Comparison of ENCODE assay signal across 16 cellular contexts in the genomic region with DNA sequence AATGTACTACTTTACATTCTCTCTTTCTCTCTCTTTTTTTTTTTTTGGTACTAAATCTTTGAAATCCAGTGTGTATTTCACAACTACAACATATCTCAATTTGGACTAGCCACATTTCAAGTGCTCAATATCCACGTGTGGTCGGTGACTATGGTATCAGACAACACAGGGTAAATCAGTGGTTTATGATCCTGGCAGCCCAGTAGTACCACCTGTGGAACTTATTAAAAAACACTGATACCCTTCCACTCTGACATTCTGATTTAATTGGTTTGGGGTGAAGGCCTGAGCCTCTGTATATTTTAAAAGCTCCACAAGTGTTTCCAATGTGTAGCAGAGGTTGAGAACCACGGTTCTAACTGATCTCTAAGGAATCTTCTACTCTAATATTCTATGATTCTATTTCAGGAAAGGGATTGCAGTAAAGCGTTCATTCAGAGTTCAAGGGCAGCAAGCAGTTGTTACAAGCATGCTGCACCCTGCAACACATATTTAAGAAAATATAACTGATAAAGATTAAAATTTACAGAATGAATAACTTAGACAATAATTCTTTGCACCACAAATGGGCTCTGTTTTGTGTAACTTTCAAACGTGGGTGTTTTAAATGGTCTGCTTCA. TPM values are rescaled to one million over a fixed set of nuclear protein-coding genes. Genes with fewer than 3 reads are reported as not detected.
DNase-seq lines count a peak whose midpoint lies in the region; ATAC-seq and TF ChIP-seq lines count a peak whose summit lies in the region.
"Had no signal": no experiment of that assay in that cellular context is flagged by ENCODE, and none has a peak within 500 bp of the region (broad histone marks: within the 10 kb centered on the region; RNA-seq: fewer than 3 reads in every experiment).

No MANE protein-coding gene starts in this region.

- H3K9me3 ChIP-seq in heart left ventricle (no peaks in the 10 kb centered on the region), mesenchymal stem cell (ENCODE audit: control insufficient read depth, low read length) (no peaks in the 10 kb centered on the region), gastrocnemius medialis (no peaks in the 10 kb centered on the region), BE2C (no peaks in the 10 kb centered on the region)
- H3K9me3 ChIP-seq: BLaER1 treated with 17β-estradiol and CSF1 and Interleukin-3, amounts not matched to agents 10 nM and 100 nM had no signal

- no peak for TF ChIP-seq POLR2A in heart left ventricle (IDR thresholded peaks at IDR 0.05)
- TF ChIP-seq POLR2A in gastrocnemius medialis (IDR thresholded peaks at IDR 0.05) = no peak

- H2BK5ac ChIP-seq in mesenchymal stem cell (ENCODE audit: low read depth, low read length, poor library complexity, severe bottlenecking) = no peak overlapping the region

- ATAC-seq in heart left ventricle = peak in 3 of 4 donors; percentile 45 to 63 (median 54)
- ATAC-seq in gastrocnemius medialis = peak; percentile 7 to 53
- ATAC-seq in GM19324 (IDR thresholded peaks at IDR 0.05; ENCODE audit: low FRiP score, unreplicated experiment) = no peak
- ATAC-seq in HG02798 (IDR thresholded peaks at IDR 0.05; ENCODE audit: poor library complexity, unreplicated experiment) = no peak

- H3K14ac ChIP-seq in mesenchymal stem cell (ENCODE audit: low read length in 2 of 2) = no peak overlapping the region

- H2BK15ac ChIP-seq in mesenchymal stem cell (ENCODE audit: low read depth, poor library complexity, severe bottlenecking) = no peak overlapping the region

- no peak for TF ChIP-seq CTCF in heart left ventricle (IDR thresholded peaks at IDR 0.05)
- TF ChIP-seq CTCF in gastrocnemius medialis (IDR thresholded peaks at IDR 0.05 in 4 of 5, conservative IDR thresholded peaks at IDR 0.05 in 1 of 5) = no peak
- TF ChIP-seq CTCF in BE2C (IDR thresholded peaks at IDR 0.05; ENCODE audit: low read depth, low read length) = no peak

- H2BK12ac ChIP-seq in mesenchymal stem cell (ENCODE audit: low read length in 2 of 2) = no peak overlapping the region

- H4K8ac ChIP-seq in mesenchymal stem cell (ENCODE audit: low read length) = no peak overlapping the region

- peaks cover 15% of the 10 kb centered on the region for H3K79me1 ChIP-seq in mesenchymal stem cell (replicated peaks; ENCODE audit: low read length, poor library complexity, severe bottlenecking)

- H3K18ac ChIP-seq in mesenchymal stem cell (ENCODE audit: low read depth in 1 of 2, low read length in 2 of 2) = no peak overlapping the region

- no peak overlapping the region for H2AK5ac ChIP-seq in mesenchymal stem cell (ENCODE audit: low read length, severe bottlenecking)

- H3K23ac ChIP-seq in mesenchymal stem cell (ENCODE audit: low read length in 2 of 2) = no peak overlapping the region

- H3K4me2 ChIP-seq in mesenchymal stem cell (ENCODE audit: low read length, poor library complexity, severe bottlenecking) = no peak overlapping the region
- H3K4me2 ChIP-seq: BLaER1 treated with 17β-estradiol and CSF1 and Interleukin-3, amounts not matched to agents 10 nM and 100 nM had no signal

- WGBS in heart left ventricle, 4 donors = 42 to 52% (median 50%) methylated on average over 5 of the region's 5 CpGs
- 68% methylated on average over 3 of the region's 5 CpGs for WGBS in mesenchymal stem cell

- H3K27me3 ChIP-seq in heart left ventricle (peaks cover 0 to 7% (median 0%) of the 10 kb centered on the region in 9 donors), mesenchymal stem cell (ENCODE audit: control insufficient read depth in 1 of 2, insufficient read depth in 1 of 2, low read length in 2 of 2) (no peaks in the 10 kb centered on the region), gastrocnemius medialis (no peaks in the 10 kb centered on the region), BE2C (peaks cover 14% of the 10 kb centered on the region)

- intact Hi-C loops in heart left ventricle (cut with DNase I) = loop anchor here in 4 of 10 donors (10.0 kb wide), 2 partner anchors 117 to 197 kb away; no protein-coding TSS in a partner anchor
- intact Hi-C loops in cardiac septum (cut with DNase I) = no loop called here
- intact Hi-C loops in gastrocnemius medialis (cut with DNase I; ENCODE audit: low total_unique reads) = loop anchor here (10.0 kb wide), 2 partner anchors 107 to 753 kb away; partner anchors contain the start of gene HIBADH

- H3K4ac ChIP-seq in mesenchymal stem cell (ENCODE audit: low read depth in 1 of 2, low read length in 2 of 2) = no peak overlapping the region

- H3K4me3 ChIP-seq in heart left ventricle (no peak overlapping the region), mesenchymal stem cell (ENCODE audit: insufficient read depth in 1 of 2, low read depth in 1 of 2, low read length in 2 of 2) (no peak overlapping the region), gastrocnemius medialis (no peak overlapping the region), BE2C (ENCODE audit: low read depth, low read length) (no peak overlapping the region)
- H3K4me3 ChIP-seq: BLaER1 treated with 17β-estradiol and CSF1 and Interleukin-3, amounts not matched to agents 10 nM and 100 nM; GM23248 had no signal

- H3K4me1 ChIP-seq in heart left ventricle = peaks cover 2 to 34% (median 9%) of the 10 kb centered on the region in 12 donors
- H3K4me1 ChIP-seq in mesenchymal stem cell (ENCODE audit: control insufficient read depth, insufficient read depth, low read depth, low read length) = no peaks in the 10 kb centered on the region
- H3K4me1 ChIP-seq in gastrocnemius medialis = peaks cover 37 to 47% of the 10 kb centered on the region in 2 donors
- H3K4me1 ChIP-seq in BE2C = no peaks in the 10 kb centered on the region

- DNase-seq in heart left ventricle = no peak
- DNase-seq in cardiac septum (ENCODE audit: low spot score) = no peak
- peak; percentile 18 for DNase-seq in amniotic epithelial cell (ENCODE audit: low read depth)
- DNase-seq in mesenchymal stem cell = no peak
- no peak for DNase-seq in gastrocnemius medialis
- DNase-seq in BE2C = no peak
- DNase-seq: 8988T; AML-193; Calu3; CD4-positive, CD25-positive, alpha-beta regulatory T cell; DMS 273 treated with DMSO at 0.1 percent for 48 hours; H7 had no signal

- no peak overlapping the region for H4K91ac ChIP-seq in mesenchymal stem cell (ENCODE audit: low read length)

- H3K9ac ChIP-seq in mesenchymal stem cell (ENCODE audit: low read length) = peak overlapping the region; percentile 54
- H3K9ac ChIP-seq: BLaER1 treated with 17β-estradiol and CSF1 and Interleukin-3, amounts not matched to agents 10 nM and 100 nM; GM23248 had no signal

- peak overlapping the region in 5 of 12 donors; percentile 15 to 43 (median 23) for H3K27ac ChIP-seq in heart left ventricle
- H3K27ac ChIP-seq in mesenchymal stem cell (ENCODE audit: low read length, poor library complexity, severe bottlenecking) = no peak overlapping the region
- H3K27ac ChIP-seq in gastrocnemius medialis = peak overlapping the region; percentile 51 to 74 (median 66)
- H3K27ac ChIP-seq: BLaER1 treated with 17β-estradiol and CSF1 and Interleukin-3, amounts not matched to agents 10 nM and 100 nM; GM23248 had no signal

- H2AFZ ChIP-seq in mesenchymal stem cell (ENCODE audit: low read depth, low read length) = no peak overlapping the region
- H2AFZ ChIP-seq: GM23248 had no signal

- in situ Hi-C loops in gastrocnemius medialis (cut with MboI; ENCODE audit: low sequenced_read_pairs in 4 of 4) = loop anchor here in 1 of 4 donors (25.0 kb wide), 1 partner anchor 1230 kb away; the partner anchor contains the start of gene HOXA11

- H2BK120ac ChIP-seq in mesenchymal stem cell (ENCODE audit: low read depth, low read length) = no peak overlapping the region

- H3K36me3 ChIP-seq in heart left ventricle (no peaks in the 10 kb centered on the region), mesenchymal stem cell (ENCODE audit: control insufficient read depth in 1 of 2, insufficient read depth in 2 of 2, low read depth in 1 of 2, low read length in 2 of 2) (no peaks in the 10 kb centered on the region), gastrocnemius medialis (no peaks in the 10 kb centered on the region), BE2C (no peaks in the 10 kb centered on the region)
- H3K36me3 ChIP-seq: BLaER1 treated with 17β-estradiol and CSF1 and Interleukin-3, amounts not matched to agents 10 nM and 100 nM had no signal

RNA-seq across cellular contexts. Expression of gene CREB5, which starts 5.1 kb away (rescaled TPM):
- total RNA-seq in heart left ventricle (10 to 100 TPM in 5 of 9 donors, 1 to 10 TPM in 4; 7.6 to 38.7 (median 15.4) TPM), cardiac septum (43.1 TPM), gastrocnemius medialis (10 to 100 TPM in 1 of 4 donors, 1 to 10 TPM in 2, under 1 TPM in 1; 0.90 to 10.1 (median 4.9) TPM)
- polyA plus RNA-seq in heart left ventricle = 10 to 100 TPM; 12.3 to 15.2 TPM
- polyA plus RNA-seq in mesenchymal stem cell (2013, experiment 1 of 2) = 2.7 TPM
- 2.8 TPM for polyA plus RNA-seq in mesenchymal stem cell (2013, experiment 2 of 2)
- polyA plus RNA-seq in BE2C (2012; ENCODE audit: insufficient read depth, insufficient read length, low read depth) = 5.6 TPM
- polyA plus RNA-seq: CD4-positive, CD25-positive, alpha-beta regulatory T cell had no signal

Comparison
In these comparisons a context has a peak if more than half of its experiments do, and no peak if none do; other contexts are left out.
1. ATAC-seq: peak in heart left ventricle (3 of 4) and gastrocnemius medialis (2 of 2); none in GM19324 (single experiment) and HG02798 (single experiment).